Comparison of ENCODE assay signal across 13 cellular contexts in genomic region chr1:3315991-3316943, GRCh38.
A peak's percentile ranks its signal among the peaks of the same experiment; 100 is the strongest.
DNase-seq lines count a peak whose midpoint lies in the region; ATAC-seq, FAIRE-seq and TF ChIP-seq lines count a peak whose summit lies in the region.
"Had no signal": no experiment of that assay in that cellular context is flagged by ENCODE, and none has a peak within 500 bp of the region (broad histone marks: within the 10 kb centered on the region; RNA-seq: fewer than 3 reads in every experiment).

No MANE protein-coding gene starts in this region.

- no peaks in the 10 kb centered on the region for H3K9me2 ChIP-seq in neural cell (ENCODE audit: insufficient read depth, low read length)

- WGBS in IMR-90 (ENCODE audit: extremely low coverage in 2 of 2, insufficient read length in 1 of 2), 2 experiments = 88% methylated on average over 5 of the region's 15 CpGs; no CpG with 5 or more reads in 1 of the 2 experiments

- peak; percentile 45 for TF ChIP-seq EP300 in neural cell (conservative IDR thresholded peaks at IDR 0.05; ENCODE audit: poor library complexity, severe bottlenecking)

- TF ChIP-seq RAD21 in IMR-90 (IDR thresholded peaks at IDR 0.05; ENCODE audit: low read length) (no peak), neural cell (conservative IDR thresholded peaks at IDR 0.05) (no peak)

- no peak overlapping the region for H2BK15ac ChIP-seq in IMR-90 (ENCODE audit: low read depth, low read length)

- in situ Hi-C loops in IMR-90 (cut with MboI; ENCODE audit: low sequenced_read_pairs) = loop anchor here (25.0 kb wide), 1 partner anchor 904 kb away; the partner anchor contains the start of gene PEX10

- dilution Hi-C loops in IMR-90 (cut with HindIII; ENCODE audit: low sequenced_read_pairs, unreplicated experiment) = no loop called here

- H2AK5ac ChIP-seq in IMR-90 (ENCODE audit: low read depth, low read length) = peak overlapping the region; percentile 77; the same call in 1 of the 2 replicates

- TF ChIP-seq CTCF in IMR-90 (conservative IDR thresholded peaks at IDR 0.05; ENCODE audit: low read depth, low read length) = no peak
- TF ChIP-seq CTCF in astrocyte (IDR thresholded peaks at IDR 0.05; ENCODE audit: insufficient read depth, low read depth, low read length) = no peak
- no peak for TF ChIP-seq CTCF in neural cell (IDR thresholded peaks at IDR 0.05; ENCODE audit: poor library complexity, severe bottlenecking)

- H3K4me1 Mint-ChIP-seq in CD8-positive, alpha-beta memory T cell = peaks cover 9 to 12% (median 12%) of the 10 kb centered on the region in 3 donors
- H3K4me1 Mint-ChIP-seq in astrocyte (ENCODE audit: low read depth, unreplicated experiment) = peaks cover 42% of the 10 kb centered on the region

- H3K36me3 ChIP-seq in CD8-positive, alpha-beta memory T cell (ENCODE audit: insufficient read depth, low read length) = no peaks in the 10 kb centered on the region
- H3K36me3 ChIP-seq in IMR-90 (ENCODE audit: control insufficient read depth, insufficient read depth, low read length) (no peaks in the 10 kb centered on the region), astrocyte (ENCODE audit: insufficient read depth, low read length) (no peaks in the 10 kb centered on the region), neural cell (ENCODE audit: insufficient read depth, low read length) (no peaks in the 10 kb centered on the region)
- H3K36me3 ChIP-seq: left lung had no signal

- H3K4me3 Mint-ChIP-seq in CD8-positive, alpha-beta memory T cell = no peak overlapping the region
- no peak overlapping the region for H3K4me3 Mint-ChIP-seq in astrocyte (ENCODE audit: unreplicated experiment)

- no peak overlapping the region for H3K56ac ChIP-seq in IMR-90 (ENCODE audit: extremely low read depth, insufficient read depth, low read length)

- no peak overlapping the region for H3K9ac ChIP-seq in IMR-90 (ENCODE audit: low read depth, low read length)
- H3K9ac ChIP-seq in astrocyte (ENCODE audit: low read length) = peak overlapping the region; percentile 19
- no peak overlapping the region for H3K9ac ChIP-seq in neural cell (ENCODE audit: low read length)

- H3K18ac ChIP-seq in IMR-90 (ENCODE audit: low read depth, low read length) = no peak overlapping the region

- peak overlapping the region; percentile 24 for H3K27ac ChIP-seq in CD8-positive, alpha-beta memory T cell (ENCODE audit: low read depth, low read length)
- H3K27ac ChIP-seq in IMR-90 (ENCODE audit: insufficient read depth, low read length) = no peak overlapping the region
- no peak overlapping the region for H3K27ac ChIP-seq in astrocyte (ENCODE audit: low read depth, low read length)
- no peak overlapping the region for H3K27ac ChIP-seq in neural cell (ENCODE audit: low read length)
- H3K27ac ChIP-seq: SK-N-MC had no signal

- H3K4me2 ChIP-seq in IMR-90 (ENCODE audit: low read depth, low read length) (no peak overlapping the region), astrocyte (ENCODE audit: low read length) (peak overlapping the region; percentile 55), neural cell (ENCODE audit: low read length) (no peak overlapping the region)

- peak overlapping the region; percentile 68 for H2BK20ac ChIP-seq in IMR-90 (ENCODE audit: low read depth, low read length)

- H3K79me1 ChIP-seq in IMR-90 (ENCODE audit: low read depth in 1 of 2, low read length in 2 of 2) = no peaks in the 10 kb centered on the region

- H3K27me3 Mint-ChIP-seq in CD8-positive, alpha-beta memory T cell = peaks cover under 1 to 9% of the 10 kb centered on the region in 2 donors
- no peaks in the 10 kb centered on the region for H3K27me3 Mint-ChIP-seq in astrocyte (ENCODE audit: low read depth, unreplicated experiment)

- ATAC-seq in IMR-90 (ENCODE audit: low read depth) = no peak
- ATAC-seq in HG02840 (IDR thresholded peaks at IDR 0.05; ENCODE audit: low FRiP score, unreplicated experiment) = no peak
- ATAC-seq: left lung had no signal

- TF ChIP-seq POLR2A in IMR-90 (IDR thresholded peaks at IDR 0.05; ENCODE audit: low read depth, low read length) = no peak

- peaks cover 5% of the 10 kb centered on the region for H3K9me3 ChIP-seq in CD8-positive, alpha-beta memory T cell (ENCODE audit: low read length)
- H3K9me3 ChIP-seq in IMR-90 (ENCODE audit: control insufficient read depth, insufficient read depth, low read length) (no peaks in the 10 kb centered on the region), astrocyte (ENCODE audit: insufficient read depth, low read depth, low read length) (no peaks in the 10 kb centered on the region), neural cell (ENCODE audit: low read length) (no peaks in the 10 kb centered on the region)

- CTCF ChIA-PET in CD8-positive, alpha-beta memory T cell (lab: Charles Lee) = no interaction called here
- CTCF ChIA-PET in IMR-90 (lab: Yijun Ruan, JAX) = no interaction called here

- no peak for FAIRE-seq in astrocyte (lab: Jason Lieb, UNC)
- FAIRE-seq: colon had no signal

- peak overlapping the region; percentile 65; the same call in 1 of the 2 replicates for H3K14ac ChIP-seq in IMR-90 (replicated peaks; ENCODE audit: low read depth, low read length)

- no peak overlapping the region for H2BK5ac ChIP-seq in IMR-90 (ENCODE audit: low read depth, low read length, poor library complexity, severe bottlenecking)

- peaks cover 0 to 10% (median 7%) of the 10 kb centered on the region in 5 donors for H3K9me3 Mint-ChIP-seq in CD8-positive, alpha-beta memory T cell
- H3K9me3 Mint-ChIP-seq in astrocyte (ENCODE audit: unreplicated experiment) = no peaks in the 10 kb centered on the region

- BruUV-seq in IMR-90 (replicated peaks; lab: Mats Ljungman, UMichigan) = no TSS peak

- peak overlapping the region; percentile 80 to 98 (median 92) for H3K27ac Mint-ChIP-seq in CD8-positive, alpha-beta memory T cell
- peak overlapping the region; percentile 93 for H3K27ac Mint-ChIP-seq in astrocyte (ENCODE audit: unreplicated experiment)

- H4K91ac ChIP-seq in IMR-90 (ENCODE audit: insufficient read depth, low read depth, low read length) = peak overlapping the region; percentile 56; the same call in 1 of the 2 replicates

- H4K20me1 ChIP-seq in IMR-90 (ENCODE audit: insufficient read depth, low read length) = no peaks in the 10 kb centered on the region; the same call in 1 of the 2 replicates
- H4K20me1 ChIP-seq in astrocyte (ENCODE audit: insufficient read depth, low read length) = peaks cover 5% of the 10 kb centered on the region
- no peaks in the 10 kb centered on the region for H4K20me1 ChIP-seq in neural cell (ENCODE audit: insufficient read depth)

- H2AFZ ChIP-seq in IMR-90 (replicated peaks; ENCODE audit: low read length, poor library complexity) (peak overlapping the region; percentile 59), astrocyte (ENCODE audit: low read depth, low read length) (no peak overlapping the region), neural cell (ENCODE audit: low read depth, low read length) (no peak overlapping the region)

- H4K5ac ChIP-seq in IMR-90 (ENCODE audit: low read depth, low read length) = no peak overlapping the region

- H3K27me3 ChIP-seq in CD8-positive, alpha-beta memory T cell (ENCODE audit: insufficient read depth, low read length, poor library complexity, severe bottlenecking) = peaks cover 6% of the 10 kb centered on the region
- no peaks in the 10 kb centered on the region for H3K27me3 ChIP-seq in IMR-90 (ENCODE audit: control insufficient read depth, insufficient read depth, low read length)
- no peaks in the 10 kb centered on the region for H3K27me3 ChIP-seq in astrocyte (ENCODE audit: insufficient read depth, low read length)
- H3K27me3 ChIP-seq in neural cell (ENCODE audit: insufficient read depth, low read depth, low read length) = no peaks in the 10 kb centered on the region

- H3K4me3 ChIP-seq in CD8-positive, alpha-beta memory T cell (ENCODE audit: low read length) = no peak overlapping the region
- H3K4me3 ChIP-seq in IMR-90 (ENCODE audit: insufficient read depth, low read depth, low read length) (no peak overlapping the region), astrocyte (ENCODE audit: insufficient read depth, low read depth, low read length) (no peak overlapping the region), neural cell (ENCODE audit: low read length) (no peak overlapping the region)
- H3K4me3 ChIP-seq: left lung, SK-N-MC had no signal

- intact Hi-C loops in IMR-90 (cut with micrococcal nuclease) = loop anchor here (10.0 kb wide), 2 partner anchors 251 to 901 kb away; partner anchors contain the start of genes PEX10 and PRDM16

- H4K8ac ChIP-seq in IMR-90 (ENCODE audit: low read depth in 2 of 2, low read length in 2 of 2) = peak overlapping the region in 1 of 2 experiments; percentile 27; a peak in 2 of 4 replicates

- DNase-seq in CD8-positive, alpha-beta memory T cell = peak in 2 of 5 donors; percentile 12 to 21
- DNase-seq in IMR-90 = no peak
- DNase-seq in astrocyte (ENCODE audit: low read depth) = no peak
- no peak for DNase-seq in NCI-H510A treated with DMSO at 0.1 percent for 48 hours (lab: John Stamatoyannopoulos, UW)
- no peak for DNase-seq in medulla oblongata (ENCODE audit: extremely low spot score)
- DNase-seq: foreskin fibroblast, NCI-H1048, NCI-H748 treated with DMSO at 0.1 percent for 48 hours had no signal

- H3F3A ChIP-seq in neural cell (ENCODE audit: insufficient read depth, low read length, poor library complexity, severe bottlenecking) = no peaks in the 10 kb centered on the region

- H3K36me3 Mint-ChIP-seq in CD8-positive, alpha-beta memory T cell = no peaks in the 10 kb centered on the region
- no peaks in the 10 kb centered on the region for H3K36me3 Mint-ChIP-seq in astrocyte (ENCODE audit: low read depth, unreplicated experiment)

- no peak overlapping the region for H2AK9ac ChIP-seq in IMR-90 (replicated peaks; ENCODE audit: low read depth, low read length, poor library complexity)

- H3K4ac ChIP-seq in IMR-90 (ENCODE audit: low read depth, low read length) = peak overlapping the region; percentile 70

- peaks cover 12% of the 10 kb centered on the region for H3K9me1 ChIP-seq in IMR-90 (ENCODE audit: insufficient read depth, low read length)

- H2BK120ac ChIP-seq in IMR-90 (ENCODE audit: low read depth, low read length) = peak overlapping the region; percentile 99

- H3K23ac ChIP-seq in IMR-90 (ENCODE audit: low read depth, low read length) = no peak overlapping the region

- H3K79me2 ChIP-seq in astrocyte (ENCODE audit: insufficient read depth, low read length) (peaks cover 7% of the 10 kb centered on the region), neural cell (replicated peaks; ENCODE audit: insufficient read depth, low read length) (no peaks in the 10 kb centered on the region)

- no peaks in the 10 kb centered on the region for H3K4me1 ChIP-seq in CD8-positive, alpha-beta memory T cell (ENCODE audit: insufficient read depth, low read length)
- H3K4me1 ChIP-seq in IMR-90 (ENCODE audit: control insufficient read depth, insufficient read depth, low read length) (peaks cover 17% of the 10 kb centered on the region), astrocyte (ENCODE audit: insufficient read depth, low read length) (peaks cover 49% of the 10 kb centered on the region)

- POLR2A ChIA-PET in CD8-positive, alpha-beta memory T cell (lab: Charles Lee) = no interaction called here
- POLR2A ChIA-PET in IMR-90 (lab: Charles Lee; ENCODE audit: unreplicated experiment) = no interaction called here

TF ChIP-seq in IMR-90, 13 proteins besides CTCF, POLR2A, EP300 and RAD21 (continues in another document):
- no peak for TF ChIP-seq BHLHE40 (IDR thresholded peaks at IDR 0.05; ENCODE audit: low read depth, low read length)

TF ChIP-seq in neural cell, 6 proteins besides CTCF, POLR2A, EP300 and RAD21:
- TF ChIP-seq POLR2AphosphoS5 (IDR thresholded peaks at IDR 0.05) (peak; percentile 53), TAF1 (IDR thresholded peaks at IDR 0.05; ENCODE audit: low read depth) (no peak)
